In the genomic region with DNA sequence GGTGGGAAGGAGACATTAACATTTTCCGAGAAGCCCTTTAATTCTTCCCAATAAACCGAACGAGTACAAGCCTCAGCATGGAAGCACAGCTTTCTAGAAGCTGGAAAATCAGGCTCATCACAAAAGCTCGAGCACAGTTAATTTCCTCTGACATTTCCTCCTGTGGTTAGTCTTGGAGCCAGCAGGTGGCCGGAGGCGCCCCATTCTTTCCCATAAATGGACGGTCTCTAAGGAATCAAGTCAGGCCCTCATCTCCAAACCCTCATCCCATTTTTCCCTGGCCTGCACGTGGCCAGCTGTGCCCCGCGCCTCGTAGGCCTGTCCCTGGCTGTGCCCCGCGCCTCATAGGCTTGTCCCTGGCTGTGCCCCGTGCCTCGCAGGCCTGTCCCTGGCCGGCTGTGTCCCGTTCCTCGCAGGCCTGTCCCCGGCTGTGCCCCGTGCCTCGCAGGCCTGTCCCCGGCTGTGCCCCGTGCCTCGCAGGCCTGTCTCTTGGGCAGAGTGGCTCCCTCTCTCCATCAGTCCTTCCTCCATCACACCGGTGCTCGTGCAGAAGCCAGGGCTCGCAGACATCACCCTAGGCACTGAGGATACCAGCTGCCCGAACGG, we compare ENCODE assay signal across 1 cellular context.
TF ChIP-seq lines count a peak whose summit lies in the region.

No MANE protein-coding gene starts in this region.

TF ChIP-seq in HepG2, 621 proteins besides CTCF, POLR2A, EP300 and RAD21:
- TF ChIP-seq ZNF776 (CRISPR knock-in tag; IDR thresholded peaks at IDR 0.05) (0 out of 2 replicates have a peak, but pooled peaks have one; percentile 45), SMAD3 (CRISPR knock-in tag; IDR thresholded peaks at IDR 0.05) (no peak), ZNF383 (CRISPR knock-in tag; IDR thresholded peaks at IDR 0.05; ENCODE audit: borderline replicate concordance) (no peak), STAG1 (CRISPR knock-in tag; IDR thresholded peaks at IDR 0.05) (peak; percentile 19; the same call in 1 of the 2 replicates), ZNF891 (CRISPR knock-in tag; IDR thresholded peaks at IDR 0.05) (peak; percentile 36; the same call in 1 of the 2 replicates), SMC3 (IDR thresholded peaks at IDR 0.05; ENCODE audit: low read length) (peak; percentile 41; the same call in 1 of the 2 replicates)
- TF ChIP-seq, protein P1, sequence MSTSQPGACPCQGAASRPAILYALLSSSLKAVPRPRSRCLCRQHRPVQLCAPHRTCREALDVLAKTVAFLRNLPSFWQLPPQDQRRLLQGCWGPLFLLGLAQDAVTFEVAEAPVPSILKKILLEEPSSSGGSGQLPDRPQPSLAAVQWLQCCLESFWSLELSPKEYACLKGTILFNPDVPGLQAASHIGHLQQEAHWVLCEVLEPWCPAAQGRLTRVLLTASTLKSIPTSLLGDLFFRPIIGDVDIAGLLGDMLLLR (CRISPR knock-in tag; IDR thresholded peaks at IDR 0.05): 0 out of 2 replicates have a peak, but pooled peaks have one; percentile 7
- TF ChIP-seq, protein P2, sequence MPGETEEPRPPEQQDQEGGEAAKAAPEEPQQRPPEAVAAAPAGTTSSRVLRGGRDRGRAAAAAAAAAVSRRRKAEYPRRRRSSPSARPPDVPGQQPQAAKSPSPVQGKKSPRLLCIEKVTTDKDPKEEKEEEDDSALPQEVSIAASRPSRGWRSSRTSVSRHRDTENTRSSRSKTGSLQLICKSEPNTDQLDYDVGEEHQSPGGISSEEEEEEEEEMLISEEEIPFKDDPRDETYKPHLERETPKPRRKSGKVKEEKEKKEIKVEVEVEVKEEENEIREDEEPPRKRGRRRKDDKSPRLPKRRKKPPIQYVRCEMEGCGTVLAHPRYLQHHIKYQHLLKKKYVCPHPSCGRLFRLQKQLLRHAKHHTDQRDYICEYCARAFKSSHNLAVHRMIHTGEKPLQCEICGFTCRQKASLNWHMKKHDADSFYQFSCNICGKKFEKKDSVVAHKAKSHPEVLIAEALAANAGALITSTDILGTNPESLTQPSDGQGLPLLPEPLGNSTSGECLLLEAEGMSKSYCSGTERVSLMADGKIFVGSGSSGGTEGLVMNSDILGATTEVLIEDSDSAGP (CRISPR knock-in tag; IDR thresholded peaks at IDR 0.05; ENCODE audit: borderline replicate concordance): peak; percentile 42; the same call in 1 of the 2 replicates
